In genomic region chr17:57257911-57258885, GRCh38 we compare ENCODE assay signal across 8 cellular contexts. TPM values are rescaled to one million over a fixed set of nuclear protein-coding genes. Genes with fewer than 3 reads are reported as not detected.
DNase-seq lines count a peak whose midpoint lies in the region; ATAC-seq and TF ChIP-seq lines count a peak whose summit lies in the region.

No MANE protein-coding gene starts in this region.

- H3K4me3 ChIP-seq in DND-41 (ENCODE audit: low read depth in 1 of 2, low read length in 2 of 2) = peak overlapping the region; percentile 81 to 91
- peak overlapping the region; percentile 87 to 95 (median 92) for H3K4me3 ChIP-seq in breast epithelium
- H3K4me3 ChIP-seq in uterus = peak overlapping the region; percentile 86 to 96

- peaks cover 65% of the 10 kb centered on the region for H3K79me2 ChIP-seq in DND-41 (ENCODE audit: insufficient read depth, low read length)

- H3K4me1 ChIP-seq in DND-41 (ENCODE audit: insufficient read depth, low read length) = peaks cover 53% of the 10 kb centered on the region
- peaks cover 4 to 5% of the 10 kb centered on the region in 2 donors for H3K4me1 ChIP-seq in breast epithelium
- peaks cover 0 to 6% of the 10 kb centered on the region in 2 donors for H3K4me1 ChIP-seq in uterus

- H4K20me1 ChIP-seq in DND-41 (ENCODE audit: insufficient read depth, low read length) = peaks cover 45% of the 10 kb centered on the region

- no peak overlapping the region for H2AFZ ChIP-seq in DND-41 (ENCODE audit: low read depth, low read length)

- no peaks in the 10 kb centered on the region for H3K9me3 ChIP-seq in DND-41 (ENCODE audit: insufficient read depth, low read length, severe bottlenecking)
- H3K9me3 ChIP-seq in breast epithelium = no peaks in the 10 kb centered on the region
- no peaks in the 10 kb centered on the region for H3K9me3 ChIP-seq in uterus

- no peaks in the 10 kb centered on the region for H3K27me3 Mint-ChIP-seq in memory B cell

- H3K27ac ChIP-seq in DND-41 (ENCODE audit: low read length) = peak overlapping the region; percentile 91
- peak overlapping the region; percentile 50 to 98 for H3K27ac ChIP-seq in breast epithelium
- H3K27ac ChIP-seq in uterus = peak overlapping the region in 1 of 2 donors; percentile 98

- H3K27me3 ChIP-seq in DND-41 (ENCODE audit: insufficient read depth, low read length, poor library complexity) (no peaks in the 10 kb centered on the region), breast epithelium (no peaks in the 10 kb centered on the region), uterus (no peaks in the 10 kb centered on the region)

- intact Hi-C loops in breast epithelium (cut with DNase I; ENCODE audit: low total_unique reads) (loop anchor here (5.0 kb wide), 1 partner anchor 1044 kb away; no protein-coding TSS in a partner anchor), uterus (cut with DNase I; ENCODE audit: low total_unique reads) (no loop called here)

- H3K36me3 ChIP-seq in DND-41 (ENCODE audit: insufficient read depth, low read length) (peaks cover 54% of the 10 kb centered on the region), breast epithelium (no peaks in the 10 kb centered on the region), uterus (no peaks in the 10 kb centered on the region)

- no peaks in the 10 kb centered on the region for H3K9me3 Mint-ChIP-seq in memory B cell

- H3K4me3 Mint-ChIP-seq in memory B cell = peak overlapping the region; percentile 96

- DNase-seq in DND-41 (peak; percentile 46), LHCN-M2 (ENCODE audit: low read depth) (peak; percentile 21), breast epithelium (ENCODE audit: low spot score in 2 of 2) (no peak), memory B cell (ENCODE audit: low spot score in 2 of 2) (no peak), uterus (no peak), AG20443 (ENCODE audit: low spot score) (no peak)

- H3K9ac ChIP-seq in DND-41 (ENCODE audit: low read depth, low read length) = peak overlapping the region; percentile 84

- ATAC-seq in DND-41 (ENCODE audit: insufficient read depth, low read depth) = peak; percentile 32
- no peak for ATAC-seq in memory B cell (ENCODE audit: low read depth)
- ATAC-seq in HG03095 (IDR thresholded peaks at IDR 0.05; ENCODE audit: unreplicated experiment) = no peak
- no peak for ATAC-seq in GM18868 (IDR thresholded peaks at IDR 0.05; ENCODE audit: unreplicated experiment)

- TF ChIP-seq POLR2A in breast epithelium (IDR thresholded peaks at IDR 0.05) = no peak
- no peak for TF ChIP-seq POLR2A in uterus (IDR thresholded peaks at IDR 0.05)

- H3K4me2 ChIP-seq in DND-41 (ENCODE audit: insufficient read depth, low read length) = peak overlapping the region; percentile 88

- peaks cover 33% of the 10 kb centered on the region for H3K4me1 Mint-ChIP-seq in memory B cell

- no peak for TF ChIP-seq CTCF in DND-41 (IDR thresholded peaks at IDR 0.05; ENCODE audit: borderline replicate concordance, extremely low read depth, low read length, poor library complexity, severe bottlenecking)
- TF ChIP-seq CTCF in breast epithelium (IDR thresholded peaks at IDR 0.05) = no peak
- TF ChIP-seq CTCF in uterus (IDR thresholded peaks at IDR 0.05) = no peak

- H3K36me3 Mint-ChIP-seq in memory B cell = peaks cover 16% of the 10 kb centered on the region

- peak overlapping the region; percentile 96 for H3K27ac Mint-ChIP-seq in memory B cell

RNA-seq across cellular contexts. Expression of gene MSI2, which starts 1.9 kb away (rescaled TPM):
- total RNA-seq in LHCN-M2 (2014; rRNA removed) (120 and 126 TPM in 2 replicates), breast epithelium (10 to 100 TPM; 13.4 to 89.1 (median 71.1) TPM), uterus (10 to 100 TPM; 13.2 to 60.8 (median 44.5) TPM)
- 39.5 TPM for polyA plus RNA-seq in LHCN-M2 (2012)

Comparison
In these comparisons a context has a peak if more than half of its experiments do, and no peak if none do; other contexts are left out.
1. DNase-seq: peak in DND-41 (single experiment) and LHCN-M2 (single experiment); none in breast epithelium (0 of 2), memory B cell (0 of 2), uterus (0 of 2) and AG20443 (single experiment).
2. Peak in every context shown above with its lines, with median percentiles within 50 percentile points of each other: H3K4me3 ChIP-seq.